In the genomic region with DNA sequence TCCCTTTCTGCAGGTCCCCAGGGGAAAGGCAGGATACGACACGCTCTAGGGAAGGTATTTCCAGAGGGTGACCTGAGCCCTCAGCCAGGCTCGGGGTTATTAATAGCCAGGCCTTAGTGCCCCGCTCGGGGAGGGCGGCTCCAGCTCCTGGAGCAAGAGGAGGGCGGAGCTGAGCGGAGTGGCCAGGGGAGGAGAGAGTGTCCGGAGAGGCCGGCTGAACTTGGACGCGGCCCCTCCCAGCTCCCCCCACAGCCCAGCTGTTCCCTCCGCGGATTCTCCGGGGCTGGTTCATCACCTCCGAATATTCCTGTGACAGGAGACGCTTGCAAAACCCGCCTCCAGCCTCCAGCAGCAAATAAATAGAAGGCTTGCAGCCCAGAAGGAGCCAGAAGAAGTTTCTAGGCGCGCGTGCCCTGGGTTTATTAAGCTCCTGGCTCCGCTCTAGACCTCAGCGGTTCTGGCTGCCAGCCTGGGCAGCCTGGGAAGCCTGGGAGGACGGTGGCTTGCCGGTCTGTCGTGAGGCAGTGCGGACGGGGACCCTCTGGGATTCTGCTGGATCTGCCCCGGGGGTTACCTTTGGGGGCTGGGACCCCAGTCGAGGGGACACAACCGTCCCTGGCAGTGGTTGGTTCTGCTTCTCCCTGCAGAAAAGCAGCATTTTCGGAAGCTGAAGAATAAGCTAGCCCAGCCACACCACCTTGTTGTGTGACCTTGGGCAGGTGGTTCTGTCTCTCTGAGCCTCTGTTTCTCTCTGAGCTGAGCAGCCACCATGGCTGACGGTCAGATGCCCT, we compare ENCODE assay signal across 9 cellular contexts. TPM values are rescaled to one million over a fixed set of nuclear protein-coding genes. Genes with fewer than 3 reads are reported as not detected.
A peak's percentile ranks its signal among the peaks of the same experiment; 100 is the strongest.
DNase-seq lines count a peak whose midpoint lies in the region; ATAC-seq, FAIRE-seq and TF ChIP-seq lines count a peak whose summit lies in the region.
"Had no signal": no experiment of that assay in that cellular context is flagged by ENCODE, and none has a peak within 500 bp of the region (broad histone marks: within the 10 kb centered on the region; RNA-seq: fewer than 3 reads in every experiment).

A gene with protein sequence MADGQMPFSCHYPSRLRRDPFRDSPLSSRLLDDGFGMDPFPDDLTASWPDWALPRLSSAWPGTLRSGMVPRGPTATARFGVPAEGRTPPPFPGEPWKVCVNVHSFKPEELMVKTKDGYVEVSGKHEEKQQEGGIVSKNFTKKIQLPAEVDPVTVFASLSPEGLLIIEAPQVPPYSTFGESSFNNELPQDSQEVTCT (plus strand): TSS at position 388 of the 791 bp plus-strand sequence. CDS start 382 bp downstream, at position 770.

- H2BK15ac ChIP-seq in IMR-90 (ENCODE audit: low read depth, low read length) = no peak within 1 kb of the TSS; the same call in 2 of the 3 replicates

- dilution Hi-C loops in IMR-90 (cut with HindIII; ENCODE audit: low sequenced_read_pairs, unreplicated experiment) = no loop called here

- TF ChIP-seq EP300 in K562 (IDR thresholded peaks at IDR 0.05; ENCODE audit: low read length) (no peak), sigmoid colon (IDR thresholded peaks at IDR 0.05) (peak in 2 of 4 donors; percentile 39 to 84)

- peak within 1 kb of the TSS; percentile 42 for H2AK9ac ChIP-seq in IMR-90 (replicated peaks; ENCODE audit: low read depth, low read length, poor library complexity)

- H2BK5ac ChIP-seq in IMR-90 (ENCODE audit: low read depth, low read length, poor library complexity, severe bottlenecking) = peak within 1 kb of the TSS; percentile 11

- peak within 1 kb of the TSS; percentile 6; the same call in 1 of the 2 replicates for H4K5ac ChIP-seq in IMR-90 (ENCODE audit: low read depth, low read length)

- TF ChIP-seq POLR2A in IMR-90 (IDR thresholded peaks at IDR 0.05; ENCODE audit: low read depth, low read length) = peak; percentile 96
- no peak for TF ChIP-seq POLR2A in K562 (conservative IDR thresholded peaks at IDR 0.05)
- TF ChIP-seq POLR2A in sigmoid colon (IDR thresholded peaks at IDR 0.05) = peak; percentile 98 to 99

- peak within 1 kb of the TSS; percentile 80 for H3K4ac ChIP-seq in IMR-90 (ENCODE audit: low read depth, low read length)

- 5% methylated on average over 11 of the region's 33 CpGs; no CpG with 5 or more reads in 1 of the 2 experiments for WGBS in IMR-90 (ENCODE audit: extremely low coverage in 2 of 2, insufficient read length in 1 of 2), 2 experiments
- WGBS in K562 (ENCODE audit: insufficient coverage, low coverage, missing lambda C conversion rate) = under 1% methylated on average over 25 of the region's 33 CpGs
- WGBS in sigmoid colon, 2 donors = 10% methylated on average over 33 of the region's 33 CpGs

- H4K91ac ChIP-seq in IMR-90 (ENCODE audit: insufficient read depth, low read depth, low read length) = peak within 1 kb of the TSS; percentile 71

- peak within 1 kb of the TSS; percentile 29; the same call in 1 of the 2 replicates for H2AK5ac ChIP-seq in IMR-90 (ENCODE audit: low read depth, low read length)

- BruUV-seq in IMR-90 (replicated peaks; lab: Mats Ljungman, UMichigan) (TSS peak; percentile 73), K562 (replicated peaks; lab: Mats Ljungman, UMichigan) (no TSS peak)

- H3K56ac ChIP-seq in IMR-90 (ENCODE audit: extremely low read depth, insufficient read depth, low read length) = no peak within 1 kb of the TSS

- peaks cover 13% of the 10 kb centered on the region for H3K4me1 ChIP-seq in IMR-90 (ENCODE audit: control insufficient read depth, insufficient read depth, low read length)
- H3K4me1 ChIP-seq in K562 (replicated peaks in 1 of 2; ENCODE audit: control insufficient read depth in 2 of 2, insufficient read depth in 2 of 2, low read length in 2 of 2) = peaks cover 0 to 12% of the 10 kb centered on the region in 2 experiments; a peak in 1 of 5 replicates
- peaks cover 0 to 28% (median 18%) of the 10 kb centered on the region in 4 donors for H3K4me1 ChIP-seq in sigmoid colon
- H3K4me1 ChIP-seq in Karpas-422 (ENCODE audit: low read length) = no peaks in the 10 kb centered on the region

- peak within 1 kb of the TSS; percentile 46 for H3K14ac ChIP-seq in IMR-90 (replicated peaks; ENCODE audit: low read depth, low read length)

- H3K9me3 ChIP-seq in IMR-90 (ENCODE audit: control insufficient read depth, insufficient read depth, low read length) (no peaks in the 10 kb centered on the region), K562 (replicated peaks; ENCODE audit: control insufficient read depth, insufficient read depth, low read depth, low read length) (no peaks in the 10 kb centered on the region), sigmoid colon (no peaks in the 10 kb centered on the region), Karpas-422 (ENCODE audit: low read length) (no peaks in the 10 kb centered on the region)

- H3K4me3 Mint-ChIP-seq in naive thymus-derived CD8-positive, alpha-beta T cell = no peak within 1 kb of the TSS
- H3K4me3 Mint-ChIP-seq: CD4-positive, CD25-positive, alpha-beta regulatory T cell had no signal

- H3K4me3 ChIP-seq in IMR-90 (ENCODE audit: insufficient read depth, low read depth, low read length) (peak within 1 kb of the TSS; percentile 39), K562 (no peak within 1 kb of the TSS), iPS-11a (ENCODE audit: low read depth, low read length) (peak within 1 kb of the TSS; percentile 17), sigmoid colon (peak within 1 kb of the TSS; percentile 58 to 86 (median 76)), Karpas-422 (ENCODE audit: low read length) (no peak within 1 kb of the TSS)

- H3K36me3 Mint-ChIP-seq in naive thymus-derived CD8-positive, alpha-beta T cell = peaks cover 0 to 3% (median 0%) of the 10 kb centered on the region in 3 donors
- H3K36me3 Mint-ChIP-seq: CD4-positive, CD25-positive, alpha-beta regulatory T cell had no signal

- no peak for TF ChIP-seq CTCF in 22Rv1 (IDR thresholded peaks at IDR 0.05)
- TF ChIP-seq CTCF in IMR-90 (conservative IDR thresholded peaks at IDR 0.05; ENCODE audit: low read depth, low read length) = no peak
- TF ChIP-seq CTCF in K562 (IDR thresholded peaks at IDR 0.05 in 2 of 3, conservative IDR thresholded peaks at IDR 0.05 in 1 of 3; ENCODE audit: insufficient read depth in 2 of 3, low read depth in 1 of 3, low read length in 3 of 3) = no peak
- TF ChIP-seq CTCF in sigmoid colon (IDR thresholded peaks at IDR 0.05) = peak in 1 of 4 experiments; percentile 29

- intact Hi-C loops in IMR-90 (cut with micrococcal nuclease) = loop anchor here (10.0 kb wide), 1 partner anchor 774 kb away; no protein-coding TSS in a partner anchor
- intact Hi-C loops in K562 (cut with micrococcal nuclease) = no loop called here
- intact Hi-C loops in sigmoid colon (cut with DNase I) = loop anchor here (2.0 to 10.0 kb wide), 4 partner anchors 148 to 801 kb away; a partner anchor contains a TSS

- H3K36me3 ChIP-seq in IMR-90 (ENCODE audit: control insufficient read depth, insufficient read depth, low read length) (no peaks in the 10 kb centered on the region), K562 (ENCODE audit: control insufficient read depth, insufficient read depth, low read length) (no peaks in the 10 kb centered on the region), sigmoid colon (no peaks in the 10 kb centered on the region), Karpas-422 (ENCODE audit: insufficient read depth, low read length) (no peaks in the 10 kb centered on the region)

- no peak for FAIRE-seq in K562 (lab: Jason Lieb, UNC)

- peak; percentile 91 for DNase-seq in IMR-90
- DNase-seq in K562 (ENCODE audit: extremely low read depth in 1 of 4, low spot score in 3 of 4) = peak; percentile 16 to 31 (median 23)
- peak; percentile 98 for DNase-seq in sigmoid colon
- DNase-seq in Karpas-422 = no peak
- DNase-seq in naive thymus-derived CD8-positive, alpha-beta T cell = no peak
- DNase-seq: CD4-positive, CD25-positive, alpha-beta regulatory T cell had no signal

- H3K4me2 ChIP-seq in IMR-90 (ENCODE audit: low read depth, low read length) (peak within 1 kb of the TSS; percentile 75), K562 (ENCODE audit: insufficient read depth, low read length) (no peak within 1 kb of the TSS), Karpas-422 (ENCODE audit: low read depth, low read length, poor library complexity, severe bottlenecking) (no peak within 1 kb of the TSS)

- H3K18ac ChIP-seq in IMR-90 (ENCODE audit: low read depth, low read length) = no peak within 1 kb of the TSS; the same call in 1 of the 2 replicates

- peaks cover 23 to 24% of the 10 kb centered on the region in 2 experiments for H3K79me1 ChIP-seq in IMR-90 (ENCODE audit: low read depth in 1 of 2, low read length in 2 of 2)

- CTCF ChIA-PET in IMR-90 (lab: Yijun Ruan, JAX) (interaction anchor here (1.7 kb wide), 1 partner anchor 10 kb away, joined by 3 read pairs; no protein-coding TSS in a partner anchor), K562 (lab: Yijun Ruan, JAX; ENCODE audit: low intra/inter-chr PET ratio) (no interaction called here)

- no peak for TF ChIP-seq RAD21 in IMR-90 (IDR thresholded peaks at IDR 0.05; ENCODE audit: low read length)
- no peak for TF ChIP-seq RAD21 in K562 (CRISPR knock-in tag; conservative IDR thresholded peaks at IDR 0.05 in 1 of 2, IDR thresholded peaks at IDR 0.05 in 1 of 2)

- POLR2A ChIA-PET in IMR-90 (lab: Charles Lee; ENCODE audit: unreplicated experiment) (no interaction called here), K562 (lab: Yijun Ruan, JAX) (interaction anchor here (0.6 kb wide), 1 partner anchor 79 kb away, joined by 3 read pairs; no protein-coding TSS in a partner anchor)
- POLR2A ChIA-PET in naive thymus-derived CD8-positive, alpha-beta T cell (lab: Charles Lee) = no interaction called here

- no peak within 1 kb of the TSS for H3K27ac Mint-ChIP-seq in naive thymus-derived CD8-positive, alpha-beta T cell
- H3K27ac Mint-ChIP-seq: CD4-positive, CD25-positive, alpha-beta regulatory T cell had no signal

- no peaks in the 10 kb centered on the region for H3K79me2 ChIP-seq in K562 (ENCODE audit: control insufficient read depth, insufficient read depth, low read length)
- no peaks in the 10 kb centered on the region for H3K79me2 ChIP-seq in Karpas-422 (ENCODE audit: low read length)

- H2BK20ac ChIP-seq in IMR-90 (ENCODE audit: low read depth, low read length) = peak within 1 kb of the TSS; percentile 12; the same call in 1 of the 2 replicates

- peak within 1 kb of the TSS; percentile 55 for H3K27ac ChIP-seq in 22Rv1
- peak within 1 kb of the TSS; percentile 69 for H3K27ac ChIP-seq in IMR-90 (ENCODE audit: insufficient read depth, low read length)
- no peak within 1 kb of the TSS for H3K27ac ChIP-seq in K562 (ENCODE audit: extremely low read depth, low read depth, low read length)
- peak within 1 kb of the TSS; percentile 91 to 99 (median 96) for H3K27ac ChIP-seq in sigmoid colon
- H3K27ac ChIP-seq in Karpas-422 (ENCODE audit: low read length) = no peak within 1 kb of the TSS

- H2AFZ ChIP-seq in IMR-90 (replicated peaks; ENCODE audit: low read length, poor library complexity) (peak within 1 kb of the TSS; percentile 87), K562 (ENCODE audit: low read depth, low read length) (no peak within 1 kb of the TSS; the same call in 1 of the 2 replicates), Karpas-422 (ENCODE audit: low read length) (no peak within 1 kb of the TSS)

- H4K8ac ChIP-seq in IMR-90 (ENCODE audit: low read depth in 2 of 2, low read length in 2 of 2) = peak within 1 kb of the TSS; percentile 45 to 55; a peak in 2 of 4 replicates

- ATAC-seq in IMR-90 (ENCODE audit: low read depth) (peak; percentile 88), K562 (peak; percentile 71), GM21529 (IDR thresholded peaks at IDR 0.05; ENCODE audit: unreplicated experiment) (no peak)
- ATAC-seq in naive thymus-derived CD8-positive, alpha-beta T cell = no peak

- H4K20me1 ChIP-seq in IMR-90 (ENCODE audit: insufficient read depth, low read length) (no peaks in the 10 kb centered on the region), K562 (replicated peaks; ENCODE audit: control insufficient read depth, insufficient read depth, low read length) (no peaks in the 10 kb centered on the region), Karpas-422 (ENCODE audit: insufficient read depth, low read depth, low read length) (no peaks in the 10 kb centered on the region)

- H3K9me3 Mint-ChIP-seq in naive thymus-derived CD8-positive, alpha-beta T cell = peaks cover 0 to 3% (median 0%) of the 10 kb centered on the region in 9 donors
- H3K9me3 Mint-ChIP-seq: CD4-positive, CD25-positive, alpha-beta regulatory T cell had no signal

- H3K27me3 ChIP-seq in IMR-90 (ENCODE audit: control insufficient read depth, insufficient read depth, low read length) = no peaks in the 10 kb centered on the region
- H3K27me3 ChIP-seq in K562 (ENCODE audit: control insufficient read depth in 2 of 2, insufficient read depth in 2 of 2, low read length in 2 of 2) = peaks cover 0 to 26% of the 10 kb centered on the region in 2 experiments; a peak in 3 of 5 replicates
- H3K27me3 ChIP-seq in sigmoid colon = no peaks in the 10 kb centered on the region
- no peaks in the 10 kb centered on the region for H3K27me3 ChIP-seq in Karpas-422 (ENCODE audit: low read length)

- peak within 1 kb of the TSS; percentile 74 for H2BK120ac ChIP-seq in IMR-90 (ENCODE audit: low read depth, low read length)

- no peaks in the 10 kb centered on the region for H3K4me1 Mint-ChIP-seq in naive thymus-derived CD8-positive, alpha-beta T cell
- H3K4me1 Mint-ChIP-seq: CD4-positive, CD25-positive, alpha-beta regulatory T cell had no signal

- H3K9me2 ChIP-seq in Karpas-422 (replicated peaks; ENCODE audit: insufficient read depth, low read length) = no peaks in the 10 kb centered on the region

- 0 out of 2 replicates have a peak within 1 kb of the TSS, but pooled peaks have one; percentile 13 for H3K23ac ChIP-seq in IMR-90 (ENCODE audit: low read depth, low read length)

- peak within 1 kb of the TSS; percentile 44 for H3K9ac ChIP-seq in IMR-90 (ENCODE audit: low read depth, low read length)
- no peak within 1 kb of the TSS for H3K9ac ChIP-seq in K562 (ENCODE audit: insufficient read depth in 1 of 2, low read depth in 2 of 2, low read length in 2 of 2)
- no peak within 1 kb of the TSS for H3K9ac ChIP-seq in Karpas-422 (ENCODE audit: low read length)

- in situ Hi-C loops in IMR-90 (cut with MboI; ENCODE audit: low sequenced_read_pairs) (loop anchor here (25.0 kb wide), 1 partner anchor 766 kb away; no protein-coding TSS in a partner anchor), K562 (cut with MboI) (no loop called here)

- H3K9me1 ChIP-seq in IMR-90 (ENCODE audit: insufficient read depth, low read length) = no peaks in the 10 kb centered on the region; the same call in 1 of the 2 replicates
- no peaks in the 10 kb centered on the region for H3K9me1 ChIP-seq in K562 (ENCODE audit: control insufficient read depth, insufficient read depth, low read length)

- peaks cover 8 to 39% (median 24%) of the 10 kb centered on the region in 5 donors for H3K27me3 Mint-ChIP-seq in naive thymus-derived CD8-positive, alpha-beta T cell
- H3K27me3 Mint-ChIP-seq: CD4-positive, CD25-positive, alpha-beta regulatory T cell had no signal

RNA-seq across cellular contexts. Expression of the gene that starts here (rescaled TPM):
- total RNA-seq in IMR-90 (2012; rRNA removed) = 12.8 and 12.9 TPM in 2 replicates
- polyA plus RNA-seq in IMR-90 (2012; rRNA removed) = 25.8 and 26.5 TPM in 2 replicates
- polyA plus RNA-seq in IMR-90 (2012; cell fraction: cytosol; rRNA removed) = 20.3 and 36.5 TPM in 2 replicates
- 9.3 and 17.5 TPM in 2 replicates for polyA plus RNA-seq in IMR-90 (2012; cell fraction: nucleus; rRNA removed; ENCODE audit: low replicate concordance)
- not detected in 2 replicates for total RNA-seq in K562 (2011; cell fraction: chromatin; rRNA removed; ENCODE audit: low replicate concordance)
- total RNA-seq in K562 (2011; cell fraction: nucleolus; rRNA removed) = 0.17 TPM in 1 of 2 replicates, not detected in the other
- total RNA-seq in K562 (2011; cell fraction: nucleoplasm; rRNA removed) = not detected in 2 replicates
- 0.04 TPM in 1 of 2 replicates, not detected in the other for total RNA-seq in K562 (2014; rRNA removed)
- not detected in 2 replicates for total RNA-seq in K562 (2014; rRNA removed; fragmentation: Illumina TruSeq; extraction: Trizol)
- 0.15 TPM in 1 of 2 replicates, not detected in the other for total RNA-seq in K562 (2015; rRNA removed; fragmentation: Illumina TruSeq; extraction: Trizol)
- total RNA-seq in K562 (2021) = 0.13 TPM in 1 of 2 replicates, not detected in the other
- polyA plus RNA-seq in K562 (2011; rRNA removed) = not detected in 2 replicates
- polyA plus RNA-seq in K562 (2011; cell fraction: cytosol; rRNA removed) = 0.07 TPM in 1 of 2 replicates, not detected in the other
- polyA plus RNA-seq in K562 (2011; cell fraction: nucleus; rRNA removed) = not detected in 2 replicates
- polyA plus RNA-seq in K562 (2012) = 0.03 and 0.07 TPM in 2 replicates
- polyA plus RNA-seq in K562 (2014; fragmentation: Illumina TruSeq; extraction: Trizol) = 0.07 TPM in 1 of 2 replicates, not detected in the other
- not detected for polyA plus RNA-seq in K562 (2014; fragmentation: Nextera tagmentation; extraction: Ambion mirVana)
- polyA plus RNA-seq in K562 (2014; rRNA removed) = not detected in 2 replicates
- polyA minus RNA-seq in K562 (2011; rRNA and poly(A)+ RNA removed) = not detected in 2 replicates
- polyA minus RNA-seq in K562 (2011; cell fraction: cytosol; rRNA and poly(A)+ RNA removed) = not detected in 2 replicates
- polyA minus RNA-seq in K562 (2011; cell fraction: nucleus; rRNA and poly(A)+ RNA removed) = not detected in 2 replicates
- 100 to 1,000 TPM; 311 to 485 (median 436) TPM for total RNA-seq in sigmoid colon
- polyA plus RNA-seq in sigmoid colon = 10 to 100 TPM in 2 of 3 donors, 1 to 10 TPM in 1; 2.1 to 20.9 (median 18.0) TPM
- not detected in 2 replicates for total RNA-seq in Karpas-422 (2014; rRNA removed; shearing (Covaris generic); ENCODE audit: low replicate concordance)
- not detected for total RNA-seq in naive thymus-derived CD8-positive, alpha-beta T cell
- polyA plus RNA-seq in naive thymus-derived CD8-positive, alpha-beta T cell = not detected
- total RNA-seq: CD4-positive, CD25-positive, alpha-beta regulatory T cell had no signal
- polyA plus RNA-seq: CD4-positive, CD25-positive, alpha-beta regulatory T cell had no signal

Comparison
In these comparisons a context has a peak if more than half of its experiments do, and no peak if none do; other contexts are left out.
1. RNA of the gene that starts here (total RNA-seq): 311 to 485 TPM in sigmoid colon; 12.8 to 12.9 TPM in IMR-90, 0.04 to 0.17 TPM in K562, not detected in Karpas-422 and not detected in naive thymus-derived CD8-positive, alpha-beta T cell; every median in the first group is over 10 times any median in the second.
2. Peak in DNase-seq and ATAC-seq in K562; RNA of the gene not detected or under 1 TPM.
3. H3K27ac ChIP-seq: peak in 22Rv1 (single experiment), IMR-90 (single experiment) and sigmoid colon (4 of 4); none in K562 (single experiment) and Karpas-422 (single experiment).
4. DNase-seq: peak in IMR-90 (single experiment) and sigmoid colon (single experiment); none in Karpas-422 (single experiment) and naive thymus-derived CD8-positive, alpha-beta T cell (0 of 10).
5. H3K4me3 ChIP-seq: peak in IMR-90 (single experiment), iPS-11a (single experiment) and sigmoid colon (4 of 4); none in K562 (single experiment) and Karpas-422 (single experiment).